In the genomic region with DNA sequence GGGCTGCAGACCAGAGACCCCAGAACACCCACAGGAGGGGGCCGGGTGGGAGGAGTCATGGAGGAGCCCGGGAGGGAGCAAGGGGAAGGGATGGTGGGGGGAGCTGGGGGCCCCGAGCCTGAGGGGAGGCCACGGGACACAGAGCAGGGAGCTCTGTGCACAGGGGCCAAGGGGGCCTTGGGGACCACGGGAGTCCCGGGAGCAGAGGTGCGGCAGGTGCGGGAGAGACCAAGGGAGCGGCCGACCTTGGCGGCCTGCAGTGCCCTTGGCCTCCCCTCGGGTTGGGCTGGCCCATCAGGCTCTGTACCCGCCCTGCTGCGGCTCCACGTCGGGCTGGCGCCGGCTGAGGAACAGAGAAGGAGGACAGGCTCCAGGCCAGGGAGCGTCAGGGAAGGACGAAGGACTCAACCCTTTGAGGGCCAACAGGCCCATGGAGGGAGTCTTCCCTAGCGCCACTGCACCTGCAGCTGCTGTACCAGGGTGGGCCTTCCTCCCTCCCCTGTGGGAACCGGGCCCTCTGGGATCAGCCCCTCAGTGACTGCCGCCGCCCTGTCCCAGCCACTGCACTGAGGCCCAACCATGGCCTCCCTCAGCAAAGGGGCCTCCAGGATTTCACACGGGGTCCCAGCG, we compare ENCODE assay signal across 15 cellular contexts. TPM values are rescaled to one million over a fixed set of nuclear protein-coding genes. Genes with fewer than 3 reads are reported as not detected.
DNase-seq lines count a peak whose midpoint lies in the region; ATAC-seq and TF ChIP-seq lines count a peak whose summit lies in the region.
"Had no signal": no experiment of that assay in that cellular context is flagged by ENCODE, and none has a peak within 500 bp of the region (broad histone marks: within the 10 kb centered on the region; RNA-seq: fewer than 3 reads in every experiment).

No MANE protein-coding gene starts in this region.

- POLR2A ChIA-PET in activated CD4-positive, alpha-beta T cell treated with anti-CD3 and anti-CD28 coated beads, Interleukin-2, amount 10 ng/mL, durations not matched to agents 7 days and 5 days (lab: Charles Lee): no interaction called here

- H3K27me3 Mint-ChIP-seq in chondrocyte (ENCODE audit: low read depth): peaks cover 4% of the 10 kb centered on the region
- H3K27me3 Mint-ChIP-seq in activated CD4-positive, alpha-beta T cell treated with anti-CD3 and anti-CD28 coated beads, Interleukin-2, amount 10 ng/mL, durations not matched to agents 7 days and 5 days: no peaks in the 10 kb centered on the region
- H3K27me3 Mint-ChIP-seq: CD4-positive, alpha-beta T cell had no signal

- H3K27ac ChIP-seq in neuronal stem cell (replicated peaks; ENCODE audit: low read length): no peak overlapping the region

- H3K36me3 ChIP-seq in H7 (replicated peaks; ENCODE audit: control insufficient read depth, insufficient read depth, low read length) (no peaks in the 10 kb centered on the region), neuronal stem cell (replicated peaks in 1 of 2; ENCODE audit: control insufficient read depth in 2 of 2, insufficient read depth in 2 of 2, low read length in 2 of 2) (no peaks in the 10 kb centered on the region)

- WGBS in neuronal stem cell (ENCODE audit: extremely low coverage in 2 of 2, insufficient read length in 2 of 2, insufficient replicate concordance in 1 of 2), 2 donors: no CpG with 5 or more reads among the region's 26 CpGs

- no peak overlapping the region for H2BK12ac ChIP-seq in neuronal stem cell (ENCODE audit: low read length)

- DNase-seq in Right ventricle myocardium superior (peak; percentile 22), cardiac septum (ENCODE audit: low spot score) (no peak), H7 (peak; percentile 59), chondrocyte (ENCODE audit: low spot score) (peak; percentile 88), neuronal stem cell (ENCODE audit: low spot score) (no peak), T-helper 1 cell (no peak), HUDEP-2 (lab: John Stamatoyannopoulos, UW; ENCODE audit: unreplicated experiment in 76 of 76) (no peak)
- no peak for DNase-seq in activated CD4-positive, alpha-beta T cell treated with anti-CD3 and anti-CD28 coated beads, Interleukin-2, amount 10 ng/mL, durations not matched to agents 7 days and 5 days
- DNase-seq: ACHN; C1 segment of cervical spinal cord; Calu3; CD4-positive, alpha-beta T cell; DMS79; HCEC 1CT had no signal

- H3K9me3 ChIP-seq in neuronal stem cell (replicated peaks in 1 of 2; ENCODE audit: control insufficient read depth in 2 of 2, insufficient read depth in 1 of 2, low read depth in 1 of 2, low read length in 2 of 2): peaks cover 0 to 17% of the 10 kb centered on the region in 2 donors

- H4K91ac ChIP-seq in neuronal stem cell (ENCODE audit: low read depth, low read length, poor library complexity): no peak overlapping the region

- peaks cover 1 to 3% of the 10 kb centered on the region in 2 donors for H3K4me1 ChIP-seq in neuronal stem cell (ENCODE audit: control insufficient read depth in 2 of 2, insufficient read depth in 1 of 2, low read depth in 1 of 2, low read length in 2 of 2)

- H2BK15ac ChIP-seq in neuronal stem cell (ENCODE audit: low read length): no peak overlapping the region

- TF ChIP-seq CTCF in chondrocyte (IDR thresholded peaks at IDR 0.05): no peak

- intact Hi-C loops in Right ventricle myocardium superior (cut with DNase I) (no loop called here), cardiac septum (cut with DNase I) (no loop called here)

- no peaks in the 10 kb centered on the region for H3K27me3 ChIP-seq in H7 (ENCODE audit: control insufficient read depth, insufficient read depth, low read length)
- H3K27me3 ChIP-seq in neuronal stem cell (ENCODE audit: control insufficient read depth in 3 of 3, insufficient read depth in 3 of 3, low read depth in 1 of 3, low read length in 3 of 3): no peaks in the 10 kb centered on the region

- H3K9ac ChIP-seq in neuronal stem cell (ENCODE audit: low read depth, low read length, poor library complexity): no peak overlapping the region

- peaks cover 1% of the 10 kb centered on the region for H3K9me3 Mint-ChIP-seq in chondrocyte (ENCODE audit: low read depth)
- no peaks in the 10 kb centered on the region for H3K9me3 Mint-ChIP-seq in activated CD4-positive, alpha-beta T cell treated with anti-CD3 and anti-CD28 coated beads, Interleukin-2, amount 10 ng/mL, durations not matched to agents 7 days and 5 days
- H3K9me3 Mint-ChIP-seq: CD4-positive, alpha-beta T cell had no signal

- ATAC-seq in Right ventricle myocardium superior (ENCODE audit: poor library complexity): no peak
- ATAC-seq: GM12878 had no signal

- H2AFZ ChIP-seq in neuronal stem cell (ENCODE audit: low read length): no peak overlapping the region

- H3K4me3 ChIP-seq in H7 (ENCODE audit: insufficient read depth, low read depth, low read length) (no peak overlapping the region), neuronal stem cell (ENCODE audit: low read length in 2 of 2) (no peak overlapping the region)
- H3K4me3 ChIP-seq: GM12878 had no signal

- no peak overlapping the region for H3K4ac ChIP-seq in neuronal stem cell (ENCODE audit: low read length)

- H3K4me3 Mint-ChIP-seq in chondrocyte (ENCODE audit: unreplicated experiment): no peak overlapping the region
- no peak overlapping the region for H3K4me3 Mint-ChIP-seq in activated CD4-positive, alpha-beta T cell treated with anti-CD3 and anti-CD28 coated beads, Interleukin-2, amount 10 ng/mL, durations not matched to agents 7 days and 5 days
- H3K4me3 Mint-ChIP-seq: CD4-positive, alpha-beta T cell had no signal

- H3K4me1 Mint-ChIP-seq in chondrocyte (ENCODE audit: low read depth): peaks cover 16% of the 10 kb centered on the region
- H3K4me1 Mint-ChIP-seq in activated CD4-positive, alpha-beta T cell treated with anti-CD3 and anti-CD28 coated beads, Interleukin-2, amount 10 ng/mL, durations not matched to agents 7 days and 5 days: no peaks in the 10 kb centered on the region

- H3K4me2 ChIP-seq in neuronal stem cell (ENCODE audit: insufficient read depth, low read length, poor library complexity, severe bottlenecking): no peak overlapping the region

- H3K27ac Mint-ChIP-seq in chondrocyte (ENCODE audit: unreplicated experiment): no peak overlapping the region
- no peak overlapping the region for H3K27ac Mint-ChIP-seq in activated CD4-positive, alpha-beta T cell treated with anti-CD3 and anti-CD28 coated beads, Interleukin-2, amount 10 ng/mL, durations not matched to agents 7 days and 5 days
- H3K27ac Mint-ChIP-seq: CD4-positive, alpha-beta T cell had no signal

- H3K14ac ChIP-seq in neuronal stem cell (ENCODE audit: low read length): no peak overlapping the region

- peak overlapping the region; percentile 23 for H3K23ac ChIP-seq in neuronal stem cell (ENCODE audit: low read depth, low read length, poor library complexity)

- CTCF ChIA-PET in activated CD4-positive, alpha-beta T cell treated with anti-CD3 and anti-CD28 coated beads, Interleukin-2, amount 10 ng/mL, durations not matched to agents 7 days and 5 days (lab: Charles Lee): no interaction called here

- no peak overlapping the region for H2BK5ac ChIP-seq in neuronal stem cell (ENCODE audit: low read length)

- H3K79me1 ChIP-seq in neuronal stem cell (ENCODE audit: low read depth, low read length): no peaks in the 10 kb centered on the region

- peak overlapping the region; percentile 19 for H3K18ac ChIP-seq in neuronal stem cell (ENCODE audit: low read length)

- no peaks in the 10 kb centered on the region for H3K36me3 Mint-ChIP-seq in chondrocyte (ENCODE audit: low read depth)
- H3K36me3 Mint-ChIP-seq in activated CD4-positive, alpha-beta T cell treated with anti-CD3 and anti-CD28 coated beads, Interleukin-2, amount 10 ng/mL, durations not matched to agents 7 days and 5 days (ENCODE audit: low read depth): no peaks in the 10 kb centered on the region

- no peak overlapping the region for H4K8ac ChIP-seq in neuronal stem cell (ENCODE audit: low read depth, low read length)

- H2AK5ac ChIP-seq in neuronal stem cell (ENCODE audit: low read depth, low read length): peak overlapping the region; percentile 95

- H2BK120ac ChIP-seq in neuronal stem cell (ENCODE audit: low read depth, low read length): no peak overlapping the region

RNA-seq across cellular contexts. Expression of a gene that starts 17.8 kb away (rescaled TPM):
- total RNA-seq in Right ventricle myocardium superior (0.67 TPM), cardiac septum (0.16 TPM), chondrocyte (1.8 to 6.9 TPM (median 6.0 TPM) in 3 replicates)
- 22.2 and 23.6 TPM in 2 replicates for total RNA-seq in H7 (2014; rRNA removed; shearing (Covaris generic))
- polyA plus RNA-seq in neuronal stem cell (2013, experiment 1 of 2): 24.4 TPM
- 23.0 TPM for polyA plus RNA-seq in neuronal stem cell (2013, experiment 2 of 2)
- total RNA-seq in activated CD4-positive, alpha-beta T cell treated with anti-CD3 and anti-CD28 coated beads, Interleukin-2, amount 10 ng/mL, durations not matched to agents 7 days and 5 days: not detected
- polyA plus RNA-seq: GM12878 had no signal

Comparison
In these comparisons a context has a peak if more than half of its experiments do, and no peak if none do; other contexts are left out.
1. DNase-seq: peak in Right ventricle myocardium superior (single experiment), H7 (single experiment) and chondrocyte (single experiment); none in cardiac septum (single experiment), neuronal stem cell (single experiment), T-helper 1 cell (0 of 5), activated CD4-positive, alpha-beta T cell treated with anti-CD3 and anti-CD28 coated beads, Interleukin-2, amount 10 ng/mL, durations not matched to agents 7 days and 5 days (single experiment) and HUDEP-2 (0 of 76).